ENCODE assay signal across 15 cellular contexts in genomic region chr13:92137519-92137918, GRCh38.
"Had no signal": no experiment of that assay in that cellular context is flagged by ENCODE, and none has a peak within 500 bp of the region (broad histone marks: within the 10 kb centered on the region; RNA-seq: fewer than 3 reads in every experiment).

No MANE protein-coding gene starts in this region.

- H3K36me3 ChIP-seq: esophagus muscularis mucosa, heart right ventricle, thoracic aorta had no signal

- DNase-seq: activated CD4-positive, alpha-beta memory T cell treated with anti-CD3 and anti-CD28 coated beads for 36 hours; activated effector memory CD4-positive, alpha-beta T cell treated with anti-CD3 and anti-CD28 coated beads, Interleukin-2, amount 50 U/mL, for 16 hours; activated naive CD8-positive, alpha-beta T cell treated with anti-CD3 and anti-CD28 coated beads for 36 hours; activated T-cell treated with anti-CD3 and anti-CD28 coated beads, Interleukin-2, amount 50 U/mL, for 4 hours; aorta; heart right ventricle; mammary epithelial cell; mucosa of descending colon; natural killer cell; occipital lobe; psoas muscle; stimulated activated CD4-positive, alpha-beta T cell treated with anti-CD3 and anti-CD28 coated beads, Interleukin-4, amount 100 ng/mL, for 24 hours; stimulated activated naive CD8-positive, alpha-beta T cell treated with anti-CD3 and anti-CD28 coated beads, Interleukin-15, amount 100 ng/mL, for 72 hours had no signal

- H3K4me3 ChIP-seq: esophagus muscularis mucosa, heart right ventricle, mucosa of descending colon, psoas muscle, thoracic aorta had no signal

- H3K27me3 ChIP-seq: esophagus muscularis mucosa, heart right ventricle had no signal

- ATAC-seq: activated T-cell treated with anti-CD3 and anti-CD28 coated beads, Interleukin-2, amount 50 U/mL, for 4 hours; heart right ventricle; mucosa of descending colon; natural killer cell; psoas muscle; stimulated activated naive CD8-positive, alpha-beta T cell treated with anti-CD3 and anti-CD28 coated beads, Interleukin-15, amount 100 ng/mL, for 72 hours had no signal

- H3K9me3 ChIP-seq: esophagus muscularis mucosa, heart right ventricle, mucosa of descending colon, psoas muscle, thoracic aorta had no signal

- H3K27ac ChIP-seq: esophagus muscularis mucosa, heart right ventricle, psoas muscle, thoracic aorta had no signal

- H3K4me1 ChIP-seq: esophagus muscularis mucosa, heart right ventricle, psoas muscle had no signal
